Comparison of ENCODE assay signal across 34 cellular contexts in the genomic region with DNA sequence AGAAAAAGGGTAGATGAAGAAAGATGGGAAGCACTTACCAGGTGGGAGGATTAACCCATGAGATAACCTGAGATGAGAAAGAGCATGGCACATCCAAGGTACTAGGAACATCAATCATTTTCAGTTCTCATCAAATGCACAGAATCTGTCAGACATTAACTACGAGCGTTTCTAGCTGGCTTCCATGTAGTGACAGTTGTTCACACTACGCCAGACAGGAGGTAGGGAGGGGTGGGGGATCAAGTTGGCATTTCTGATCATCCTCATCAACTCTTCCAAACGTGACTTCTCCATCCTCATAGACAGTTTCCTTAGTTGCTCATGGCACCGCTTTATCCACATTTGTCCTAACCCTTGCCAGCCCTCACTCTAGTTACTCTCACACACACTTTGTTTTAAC.
"Had no signal": no experiment of that assay in that cellular context is flagged by ENCODE, and none has a peak within 500 bp of the region (broad histone marks: within the 10 kb centered on the region; RNA-seq: fewer than 3 reads in every experiment).

No MANE protein-coding gene starts in this region.

- H3K4me3 ChIP-seq: MG63 had no signal

- DNase-seq: Karpas-422, Kasumi-1, KG1, MG63, MM.1S, MV-4-11, NCI-H1048, NCI-H1092, NCI-H1092 treated with DMSO at 0.1 percent for 48 hours, NCI-H1105, NCI-H1105 treated with DMSO at 0.1 percent for 48 hours, NCI-H1417, NCI-H1417 treated with DMSO at 0.1 percent for 48 hours, NCI-H1436, NCI-H1436 treated with DMSO at 0.1 percent for 48 hours, NCI-H146, NCI-H1694, NCI-H1694 treated with DMSO at 0.1 percent for 48 hours, NCI-H187, NCI-H187 treated with DMSO at 0.1 percent for 48 hours, NCI-H1930, NCI-H2029, NCI-H2029 treated with DMSO at 0.1 percent for 48 hours, NCI-H2081, NCI-H2081 treated with DMSO at 0.1 percent for 48 hours, NCI-H2107, NCI-H2171, NCI-H2171 treated with DMSO at 0.1 percent for 48 hours, NCI-H2227 treated with DMSO at 0.1 percent for 48 hours, NCI-H226, NCI-H345, NCI-H446, NCI-H446 treated with DMSO at 0.1 percent for 48 hours had no signal

- H3K9ac ChIP-seq: KMS-11 had no signal

- H3K36me3 ChIP-seq: MG63 had no signal

- H3K4me2 ChIP-seq: KMS-11 had no signal

- H3K27ac ChIP-seq: KMS-11 had no signal

- H3K27me3 ChIP-seq: MG63 had no signal

- H3K9me3 ChIP-seq: MG63 had no signal
